Comparison of ENCODE assay signal across 11 cellular contexts in the genomic region with DNA sequence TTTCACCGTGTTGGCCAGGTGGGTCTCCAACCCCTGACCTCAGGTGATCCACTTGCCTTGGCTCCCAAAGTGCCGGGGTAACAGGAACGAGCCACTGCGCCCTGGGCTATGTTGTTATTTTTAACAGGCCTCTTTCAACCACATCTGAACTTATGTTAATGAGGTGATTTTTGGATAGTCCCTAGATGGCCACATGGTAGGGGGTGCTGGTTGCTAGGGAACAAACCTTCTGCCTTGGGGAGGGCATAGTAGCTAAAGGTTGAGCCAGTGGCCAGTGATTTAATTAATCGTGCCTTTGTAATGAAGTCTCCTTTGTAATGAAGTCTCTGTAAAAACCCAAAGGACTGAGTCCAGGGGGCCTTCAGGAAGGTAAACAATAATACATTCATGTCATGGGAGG. TPM values are rescaled to one million over a fixed set of nuclear protein-coding genes. Genes with fewer than 3 reads are reported as not detected.
DNase-seq lines count a peak whose midpoint lies in the region; ATAC-seq and TF ChIP-seq lines count a peak whose summit lies in the region.
"Had no signal": no experiment of that assay in that cellular context is flagged by ENCODE, and none has a peak within 500 bp of the region (broad histone marks: within the 10 kb centered on the region; RNA-seq: fewer than 3 reads in every experiment).

No MANE protein-coding gene starts in this region.

- peaks cover 33% of the 10 kb centered on the region for H3K36me3 ChIP-seq in CD4-positive, alpha-beta memory T cell (ENCODE audit: insufficient read depth, low read length)
- H3K36me3 ChIP-seq in Peyer's patch (peaks cover 0 to 59% (median 0%) of the 10 kb centered on the region in 3 donors), esophagus muscularis mucosa (peaks cover 19 to 73% (median 45%) of the 10 kb centered on the region in 4 donors), psoas muscle (ENCODE audit: insufficient read depth in 1 of 2, low read depth in 1 of 2) (peaks cover 18 to 77% of the 10 kb centered on the region in 2 donors)

- H3K36me3 Mint-ChIP-seq in CD4-positive, alpha-beta memory T cell: peaks cover 44 to 82% of the 10 kb centered on the region in 2 donors

- TF ChIP-seq POLR2A in Peyer's patch (IDR thresholded peaks at IDR 0.05) (no peak), esophagus muscularis mucosa (IDR thresholded peaks at IDR 0.05; ENCODE audit: low read depth) (no peak)

- H3K27ac ChIP-seq in CD4-positive, alpha-beta memory T cell (ENCODE audit: low read depth, low read length): no peak overlapping the region
- H3K27ac ChIP-seq in Peyer's patch: peak overlapping the region; percentile 38 to 78 (median 58)
- peak overlapping the region; percentile 85 to 90 (median 86) for H3K27ac ChIP-seq in esophagus muscularis mucosa (replicated peaks in 1 of 4)
- peak overlapping the region; percentile 91 for H3K27ac ChIP-seq in psoas muscle

- no peak overlapping the region for H3K4me3 ChIP-seq in CD4-positive, alpha-beta memory T cell (ENCODE audit: low read length in 2 of 2)
- no peak overlapping the region for H3K4me3 ChIP-seq in Peyer's patch
- no peak overlapping the region for H3K4me3 ChIP-seq in esophagus muscularis mucosa
- H3K4me3 ChIP-seq in psoas muscle: no peak overlapping the region

- CTCF ChIA-PET in CD4-positive, alpha-beta memory T cell (lab: Charles Lee; ENCODE audit: partially characterized antibody): interaction anchor here (2.6 to 17.8 kb wide), 3 partner anchors 10 to 40 kb away, joined by 13 to 399 read pairs (median 25); a partner anchor contains a TSS

- ATAC-seq in psoas muscle: no peak
- no peak for ATAC-seq in GM18861 (IDR thresholded peaks at IDR 0.05; ENCODE audit: unreplicated experiment)
- ATAC-seq in HG02885 (IDR thresholded peaks at IDR 0.05; ENCODE audit: poor library complexity, unreplicated experiment): no peak
- no peak for ATAC-seq in GM21381 (IDR thresholded peaks at IDR 0.05; ENCODE audit: unreplicated experiment)

- no peaks in the 10 kb centered on the region for H3K9me3 ChIP-seq in CD4-positive, alpha-beta memory T cell (ENCODE audit: control insufficient read depth in 1 of 2, low read length in 2 of 2)
- no peaks in the 10 kb centered on the region for H3K9me3 ChIP-seq in Peyer's patch
- no peaks in the 10 kb centered on the region for H3K9me3 ChIP-seq in esophagus muscularis mucosa
- H3K9me3 ChIP-seq in psoas muscle: no peaks in the 10 kb centered on the region

- TF ChIP-seq CTCF in Peyer's patch (IDR thresholded peaks at IDR 0.05) (no peak), esophagus muscularis mucosa (IDR thresholded peaks at IDR 0.05) (no peak), psoas muscle (IDR thresholded peaks at IDR 0.05) (no peak)

- H3K4me1 Mint-ChIP-seq in CD4-positive, alpha-beta memory T cell: peaks cover 35 to 63% (median 50%) of the 10 kb centered on the region in 4 donors

- no peak overlapping the region for H3K4me3 Mint-ChIP-seq in CD4-positive, alpha-beta memory T cell

- intact Hi-C loops in CD4-positive, alpha-beta memory T cell (cut with micrococcal nuclease): no loop called here
- intact Hi-C loops in esophagus muscularis mucosa (cut with DNase I) (no loop called here), psoas muscle (cut with DNase I) (no loop called here)

- H3K27me3 Mint-ChIP-seq in CD4-positive, alpha-beta memory T cell: no peaks in the 10 kb centered on the region

- no peaks in the 10 kb centered on the region for H3K27me3 ChIP-seq in CD4-positive, alpha-beta memory T cell (ENCODE audit: insufficient read depth, low read length)
- H3K27me3 ChIP-seq in Peyer's patch (no peaks in the 10 kb centered on the region), esophagus muscularis mucosa (no peaks in the 10 kb centered on the region), psoas muscle (ENCODE audit: insufficient read depth in 3 of 3, low read length in 2 of 3) (no peaks in the 10 kb centered on the region)

- POLR2A ChIA-PET in CD4-positive, alpha-beta memory T cell (lab: Charles Lee; ENCODE audit: partially characterized antibody): interaction anchor here (1.1 to 15.2 kb wide), 3 partner anchors 8 to 115 kb away, joined by 4 to 284 read pairs (median 8); a partner anchor contains a TSS

- H3K27ac Mint-ChIP-seq in CD4-positive, alpha-beta memory T cell: peak overlapping the region; percentile 26 to 78 (median 70)

- peaks cover 48% of the 10 kb centered on the region for H3K4me1 ChIP-seq in CD4-positive, alpha-beta memory T cell (ENCODE audit: insufficient read depth, low read length)
- H3K4me1 ChIP-seq in Peyer's patch (peaks cover 0 to 69% (median 5%) of the 10 kb centered on the region in 4 donors), esophagus muscularis mucosa (peaks cover 72 to 90% (median 80%) of the 10 kb centered on the region in 4 donors), psoas muscle (peaks cover 77% of the 10 kb centered on the region)

- H3K9me3 Mint-ChIP-seq in CD4-positive, alpha-beta memory T cell: no peaks in the 10 kb centered on the region

- 70% methylated on average over 1 of the region's 5 CpGs for WGBS in esophagus muscularis mucosa
- WGBS in psoas muscle, 3 donors: 51 to 65% (median 52%) methylated on average over 5 of the region's 5 CpGs

- no peak for DNase-seq in CD4-positive, alpha-beta memory T cell
- DNase-seq in Peyer's patch (no peak), esophagus muscularis mucosa (ENCODE audit: extremely low spot score) (no peak), psoas muscle (no peak), amygdala (lab: John Stamatoyannopoulos, UW) (no peak)
- DNase-seq: activated CD4-positive, alpha-beta T cell treated with anti-CD3 and anti-CD28 coated beads, Interleukin-2, amount 50 U/mL, for 4 hours; midbrain; OCI-M1 had no signal

- TF ChIP-seq EP300 in esophagus muscularis mucosa (IDR thresholded peaks at IDR 0.05): no peak

RNA-seq across cellular contexts. Expression of a gene that starts 9.1 kb away (rescaled TPM):
- 10 to 100 TPM; 12.7 to 15.4 TPM for total RNA-seq in CD4-positive, alpha-beta memory T cell
- polyA plus RNA-seq in CD4-positive, alpha-beta memory T cell: 10 to 100 TPM; 22.3 TPM
- total RNA-seq in Peyer's patch: 100 to 1,000 TPM in 3 of 4 donors, 10 to 100 TPM in 1; 86.6 to 205 (median 147) TPM
- 10 to 100 TPM; 23.7 to 44.5 (median 28.1) TPM for total RNA-seq in esophagus muscularis mucosa
- total RNA-seq in psoas muscle: 10 to 100 TPM; 15.2 to 38.8 (median 21.2) TPM
- 10 to 100 TPM in 2 of 3 donors, 1 to 10 TPM in 1; 5.8 to 54.7 (median 49.3) TPM for polyA plus RNA-seq in psoas muscle

RNA-seq across cellular contexts. Expression of a gene that starts 16.1 kb away (rescaled TPM):
- total RNA-seq in CD4-positive, alpha-beta memory T cell: 10 to 100 TPM; 76.9 to 79.0 TPM
- 100 to 1,000 TPM; 149 to 192 TPM for polyA plus RNA-seq in CD4-positive, alpha-beta memory T cell
- total RNA-seq in Peyer's patch: 100 to 1,000 TPM; 118 to 152 (median 138) TPM
- 100 to 1,000 TPM; 194 to 260 (median 234) TPM for total RNA-seq in esophagus muscularis mucosa
- total RNA-seq in psoas muscle: 100 to 1,000 TPM; 314 to 546 (median 399) TPM
- polyA plus RNA-seq in psoas muscle: 100 to 1,000 TPM; 391 to 770 (median 432) TPM
